Comparison of ENCODE assay signal across 8 cellular contexts in genomic region chr10:92880233-92880861, GRCh38. TPM values are rescaled to one million over a fixed set of nuclear protein-coding genes. Genes with fewer than 3 reads are reported as not detected.
A peak's percentile ranks its signal among the peaks of the same experiment; 100 is the strongest.
DNase-seq lines count a peak whose midpoint lies in the region; ATAC-seq and TF ChIP-seq lines count a peak whose summit lies in the region.

No MANE protein-coding gene starts in this region.

- no peak overlapping the region for H3K4me3 Mint-ChIP-seq in progenitor cell of endocrine pancreas (ENCODE audit: low read depth)

- H3K27ac Mint-ChIP-seq in progenitor cell of endocrine pancreas, result no peak overlapping the region

- POLR2A ChIA-PET in SK-N-SH (lab: Yijun Ruan, JAX), result no interaction called here

- H3K4me3 ChIP-seq in SK-N-SH (ENCODE audit: low read depth in 2 of 2, low read length in 1 of 2), result no peak overlapping the region
- H3K4me3 ChIP-seq in foreskin fibroblast (ENCODE audit: low read depth in 1 of 2, low read length in 2 of 2), result no peak overlapping the region

- no peaks in the 10 kb centered on the region for H3K79me2 ChIP-seq in SK-N-SH (ENCODE audit: insufficient read depth)

- H3K4me1 ChIP-seq in SK-N-SH (ENCODE audit: control insufficient read depth in 1 of 2, insufficient read depth in 2 of 2, low read depth in 1 of 2, low read length in 1 of 2), result no peaks in the 10 kb centered on the region

- no peaks in the 10 kb centered on the region for H3K27me3 Mint-ChIP-seq in progenitor cell of endocrine pancreas

- H3K36me3 Mint-ChIP-seq in progenitor cell of endocrine pancreas (ENCODE audit: insufficient read depth), result no peaks in the 10 kb centered on the region

- DNase-seq in ELR (ENCODE audit: low read depth) (peak; percentile 73), M059J (ENCODE audit: low read depth) (peak; percentile 61), SK-N-SH (peak; percentile 37), foreskin fibroblast (peak; percentile 24 to 60), progenitor cell of endocrine pancreas (ENCODE audit: low spot score, unreplicated experiment) (no peak), KG1 (lab: John Stamatoyannopoulos, UW) (no peak)
- DNase-seq in activated CD4-positive, alpha-beta T cell treated with anti-CD3 and anti-CD28 coated beads, Interleukin-2, amount 50 U/mL, for 1 hour, result no peak

- H3K9me3 ChIP-seq in SK-N-SH, result no peaks in the 10 kb centered on the region

- H3K27ac ChIP-seq in SK-N-SH (ENCODE audit: low read depth in 2 of 2, low read length in 1 of 2), result no peak overlapping the region

- no peak overlapping the region; the same call in 1 of the 2 replicates for H2AFZ ChIP-seq in SK-N-SH (ENCODE audit: low read depth)

- no peaks in the 10 kb centered on the region for H3K9me2 ChIP-seq in SK-N-SH

- H3K27me3 ChIP-seq in SK-N-SH (ENCODE audit: insufficient read depth), result no peaks in the 10 kb centered on the region

- no peaks in the 10 kb centered on the region for H3K9me3 Mint-ChIP-seq in progenitor cell of endocrine pancreas (ENCODE audit: low read depth)

- CTCF ChIA-PET in SK-N-SH (lab: Yijun Ruan, JAX), result interaction anchor here (0.7 to 1.9 kb wide), 12 partner anchors 12 to 400 kb away, joined by 3 to 13 read pairs (median 3); no protein-coding TSS in a partner anchor

- peaks cover 3% of the 10 kb centered on the region; the same call in 1 of the 2 replicates for H4K20me1 ChIP-seq in SK-N-SH (ENCODE audit: insufficient read depth)

- TF ChIP-seq RAD21 in SK-N-SH (IDR thresholded peaks at IDR 0.05; ENCODE audit: low read length), result peak; percentile 78

- H3K36me3 ChIP-seq in SK-N-SH (replicated peaks in 1 of 2; ENCODE audit: control insufficient read depth in 1 of 2, insufficient read depth in 2 of 2, low read length in 1 of 2), result no peaks in the 10 kb centered on the region

- peaks cover 5% of the 10 kb centered on the region for H3K4me1 Mint-ChIP-seq in progenitor cell of endocrine pancreas (ENCODE audit: low read depth)

- no peak overlapping the region for H3K4me2 ChIP-seq in SK-N-SH

- WGBS in SK-N-SH (ENCODE audit: low lambda C conversion rate), result 53% methylated on average over 4 of the region's 4 CpGs

- peaks cover 6% of the 10 kb centered on the region for H3F3A ChIP-seq in SK-N-SH (replicated peaks; ENCODE audit: insufficient read depth)

- TF ChIP-seq CTCF in SK-N-SH (IDR thresholded peaks at IDR 0.05), result peak; percentile 76
- TF ChIP-seq CTCF in foreskin fibroblast (IDR thresholded peaks at IDR 0.05; ENCODE audit: low read depth, low read length), result peak; percentile 44
- peak; percentile 67 for TF ChIP-seq CTCF in progenitor cell of endocrine pancreas (IDR thresholded peaks at IDR 0.05; ENCODE audit: unreplicated experiment)

- no peak for ATAC-seq in GM19351 (IDR thresholded peaks at IDR 0.05; ENCODE audit: unreplicated experiment)

- no peak overlapping the region for H3K9ac ChIP-seq in SK-N-SH

- TF ChIP-seq EP300 in SK-N-SH (IDR thresholded peaks at IDR 0.05; ENCODE audit: borderline replicate concordance in 1 of 2, low read depth in 1 of 2, low read length in 1 of 2), result no peak

TF ChIP-seq in SK-N-SH, 30 proteins besides CTCF, POLR2A, EP300 and RAD21:
- no peak for TF ChIP-seq USF2 (IDR thresholded peaks at IDR 0.05; ENCODE audit: borderline replicate concordance, low read depth, low read length)
- TF ChIP-seq SMC3 (IDR thresholded peaks at IDR 0.05; ENCODE audit: low read depth, low read length), result peak; percentile 44

RNA-seq across cellular contexts. Expression of gene EXOC6, which starts 32.0 kb away (rescaled TPM):
- 9.1 and 12.6 TPM in 2 replicates for total RNA-seq in M059J (2014; rRNA removed; shearing (Covaris generic))
- 2.3 and 2.4 TPM in 2 replicates for polyA plus RNA-seq in SK-N-SH (2012; rRNA removed)
- polyA plus RNA-seq in SK-N-SH (2012; cell fraction: cytosol; rRNA removed), result 3.4 and 3.7 TPM in 2 replicates
- polyA plus RNA-seq in SK-N-SH (2012; cell fraction: nucleus; rRNA removed), result 1.2 and 2.8 TPM in 2 replicates
- total RNA-seq in progenitor cell of endocrine pancreas, result 20.6 and 21.7 TPM in 2 replicates

Comparison
In these comparisons a context has a peak if more than half of its experiments do, and no peak if none do; other contexts are left out.
1. DNase-seq: peak in ELR (single experiment), M059J (single experiment), SK-N-SH (single experiment) and foreskin fibroblast (2 of 2); none in progenitor cell of endocrine pancreas (single experiment), KG1 (single experiment) and activated CD4-positive, alpha-beta T cell treated with anti-CD3 and anti-CD28 coated beads, Interleukin-2, amount 50 U/mL, for 1 hour (single experiment).
2. Peak in every context shown above with its lines, with median percentiles within 50 percentile points of each other: CTCF ChIP-seq.